ENCODE assay signal across 1 cellular context in the genomic region with DNA sequence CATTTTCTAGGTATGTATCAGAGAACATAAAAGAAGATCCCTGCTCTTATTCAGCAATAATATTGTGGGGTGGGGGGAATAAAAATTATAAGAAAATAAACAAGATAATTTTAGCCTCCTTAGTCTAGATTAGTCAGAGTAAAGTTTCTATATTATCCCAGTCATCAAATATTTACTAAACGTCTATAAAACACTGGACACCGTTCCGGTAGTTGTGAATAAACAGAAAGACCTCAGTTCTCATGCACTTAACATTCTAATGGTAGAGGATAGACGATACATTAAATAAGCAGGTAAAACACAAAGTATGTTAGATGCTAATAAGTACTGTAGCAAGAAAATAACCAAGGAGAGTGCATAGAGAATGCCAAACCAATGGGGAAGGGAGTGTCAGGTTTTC.
TF ChIP-seq lines count a peak whose summit lies in the region.

No MANE protein-coding gene starts in this region.

TF ChIP-seq in GM23338, 12 proteins besides CTCF, POLR2A, EP300 and RAD21:
- TF ChIP-seq ZNF462 (CRISPR knock-in tag; IDR thresholded peaks at IDR 0.05) (no peak), EZH2phosphoT487 (IDR thresholded peaks at IDR 0.05; ENCODE audit: unreplicated experiment) (no peak), ZNF331 (CRISPR knock-in tag; IDR thresholded peaks at IDR 0.05; ENCODE audit: low read depth) (no peak), STAT1 (IDR thresholded peaks at IDR 0.05; ENCODE audit: unreplicated experiment) (no peak), POLR2AphosphoS5 (IDR thresholded peaks at IDR 0.05; ENCODE audit: low read depth) (no peak)
- TF ChIP-seq, protein P1, sequence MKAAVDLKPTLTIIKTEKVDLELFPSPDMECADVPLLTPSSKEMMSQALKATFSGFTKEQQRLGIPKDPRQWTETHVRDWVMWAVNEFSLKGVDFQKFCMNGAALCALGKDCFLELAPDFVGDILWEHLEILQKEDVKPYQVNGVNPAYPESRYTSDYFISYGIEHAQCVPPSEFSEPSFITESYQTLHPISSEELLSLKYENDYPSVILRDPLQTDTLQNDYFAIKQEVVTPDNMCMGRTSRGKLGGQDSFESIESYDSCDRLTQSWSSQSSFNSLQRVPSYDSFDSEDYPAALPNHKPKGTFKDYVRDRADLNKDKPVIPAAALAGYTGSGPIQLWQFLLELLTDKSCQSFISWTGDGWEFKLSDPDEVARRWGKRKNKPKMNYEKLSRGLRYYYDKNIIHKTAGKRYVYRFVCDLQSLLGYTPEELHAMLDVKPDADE (IDR thresholded peaks at IDR 0.05) = no peak
TF ChIP-seq in GM23338: peak in this region for 0.
